ENCODE assay signal across 23 cellular contexts in genomic region chr5:161442471-161442870, GRCh38.
"Had no signal": no experiment of that assay in that cellular context is flagged by ENCODE, and none has a peak within 500 bp of the region (broad histone marks: within the 10 kb centered on the region; RNA-seq: fewer than 3 reads in every experiment).

No MANE protein-coding gene starts in this region.

- H3K4me3 ChIP-seq: cardiac muscle cell, colonic mucosa, Peyer's patch, SJSA1 had no signal

- H3K27ac Mint-ChIP-seq: activated CD8-positive, alpha-beta T cell treated with anti-CD3 and anti-CD28 coated beads, Interleukin-2, amount 10 ng/mL, durations not matched to agents 7 days and 5 days; activated naive CD8-positive, alpha-beta T cell; activated T-cell treated with anti-CD3 and anti-CD28 coated beads, Interleukin-2, amount 50 U/mL, for 24 hours; activated T-helper 1 cell treated with anti-CD3 and anti-CD28 coated beads, Interleukin-12 subunit alpha, Interleukin-12 subunit beta, Interleukin-2, Interleukin-4 antibody, amounts not matched to agents 30 ng/mL and 10 ng/mL and 1 ng/mL, durations not matched to agents 14 hours and 24 hours and 36 hours; T-helper 1 cell treated with Interleukin-12 subunit alpha and Interleukin-12 subunit beta and Interleukin-4 antibody, amounts not matched to agents 30 μg/mL and 1 μg/mL, for 36 hours had no signal

- DNase-seq: activated CD4-positive, alpha-beta T cell treated with anti-CD3 and anti-CD28 coated beads for 48 hours; activated CD4-positive, alpha-beta T cell treated with anti-CD3 and anti-CD28 coated beads, Interleukin-2, amount 50 U/mL, for 4 hours; activated CD4-positive, CD25-positive, alpha-beta regulatory T cell treated with anti-CD3 and anti-CD28 coated beads, Interleukin-2, amount 50 U/mL, for 72 hours; activated CD8-positive, alpha-beta T cell treated with anti-CD3 and anti-CD28 coated beads, Interleukin-2, amount 10 ng/mL, durations not matched to agents 7 days and 5 days; activated effector memory CD4-positive, alpha-beta T cell treated with Interleukin-2 at 50 U/mL for 16 hours; activated naive CD4-positive, alpha-beta T cell; activated T-cell treated with anti-CD3 and anti-CD28 coated beads, Interleukin-2, amount 50 U/mL, for 24 hours; amygdala; brain microvascular endothelial cell; colonic mucosa; NCI-H1048; NCI-H146; NCI-H2029; NCI-H2107; NCI-H510A treated with DMSO at 0.1 percent for 48 hours; Peyer's patch; SHP77 had no signal

- ATAC-seq: activated CD8-positive, alpha-beta T cell treated with anti-CD3 and anti-CD28 coated beads, Interleukin-2, amount 10 ng/mL, durations not matched to agents 7 days and 5 days; SK-N-SH treated with all-trans-retinoic acid at 6 μM for 48 hours had no signal

- H3K27me3 ChIP-seq: brain microvascular endothelial cell, cardiac muscle cell, colonic mucosa, Peyer's patch, SJSA1 had no signal

- H3K9me3 ChIP-seq: colonic mucosa, Peyer's patch had no signal

- H3K36me3 ChIP-seq: brain microvascular endothelial cell, cardiac muscle cell, colonic mucosa, Peyer's patch, SJSA1 had no signal

- H3K4me1 ChIP-seq: colonic mucosa, Peyer's patch, SJSA1 had no signal

- H3K27ac ChIP-seq: brain microvascular endothelial cell, cardiac muscle cell, colonic mucosa, Peyer's patch, SJSA1 had no signal

- H3K4me3 Mint-ChIP-seq: activated CD8-positive, alpha-beta T cell treated with anti-CD3 and anti-CD28 coated beads, Interleukin-2, amount 10 ng/mL, durations not matched to agents 7 days and 5 days; activated naive CD8-positive, alpha-beta T cell; activated T-cell treated with anti-CD3 and anti-CD28 coated beads, Interleukin-2, amount 50 U/mL, for 24 hours; activated T-helper 1 cell treated with anti-CD3 and anti-CD28 coated beads, Interleukin-12 subunit alpha, Interleukin-12 subunit beta, Interleukin-2, Interleukin-4 antibody, amounts not matched to agents 30 ng/mL and 10 ng/mL and 1 ng/mL, durations not matched to agents 14 hours and 24 hours and 36 hours; T-helper 1 cell treated with Interleukin-12 subunit alpha and Interleukin-12 subunit beta and Interleukin-4 antibody, amounts not matched to agents 30 μg/mL and 1 μg/mL, for 36 hours had no signal

- H3K27me3 Mint-ChIP-seq: activated naive CD8-positive, alpha-beta T cell; activated T-cell treated with anti-CD3 and anti-CD28 coated beads, Interleukin-2, amount 50 U/mL, for 24 hours had no signal

- H3K9me3 Mint-ChIP-seq: activated T-helper 1 cell treated with anti-CD3 and anti-CD28 coated beads, Interleukin-12 subunit alpha, Interleukin-12 subunit beta, Interleukin-2, Interleukin-4 antibody, amounts not matched to agents 30 ng/mL and 10 ng/mL and 1 ng/mL, durations not matched to agents 14 hours and 24 hours and 36 hours; T-helper 1 cell treated with Interleukin-12 subunit alpha and Interleukin-12 subunit beta and Interleukin-4 antibody, amounts not matched to agents 30 μg/mL and 1 μg/mL, for 36 hours had no signal

- H3K36me3 Mint-ChIP-seq: activated naive CD8-positive, alpha-beta T cell had no signal
